ENCODE assay signal across 6 cellular contexts in genomic region chr4:141447761-141448160, GRCh38.
"Had no signal": no experiment of that assay in that cellular context is flagged by ENCODE, and none has a peak within 500 bp of the region (broad histone marks: within the 10 kb centered on the region; RNA-seq: fewer than 3 reads in every experiment).

No MANE protein-coding gene starts in this region.

- H3K27me3 Mint-ChIP-seq: IgD-negative memory B cell had no signal

- DNase-seq: KBM-7, KG1 had no signal

- H3K4me3 Mint-ChIP-seq: IgD-negative memory B cell had no signal

- H3K4me3 ChIP-seq: K562 had no signal

- H3K27ac Mint-ChIP-seq: IgD-negative memory B cell had no signal

- H3K9me3 Mint-ChIP-seq: IgD-negative memory B cell had no signal

- H3K36me3 Mint-ChIP-seq: IgD-negative memory B cell had no signal

- H3K27ac ChIP-seq: HL-60 had no signal

- ATAC-seq: HepG2, K562 had no signal
